ENCODE assay signal across 15 cellular contexts in genomic region chr11:71442880-71443279, GRCh38. TPM values are rescaled to one million over a fixed set of nuclear protein-coding genes. Genes with fewer than 3 reads are reported as not detected.
DNase-seq lines count a peak whose midpoint lies in the region; ATAC-seq, FAIRE-seq and TF ChIP-seq lines count a peak whose summit lies in the region.
"Had no signal": no experiment of that assay in that cellular context is flagged by ENCODE, and none has a peak within 500 bp of the region (broad histone marks: within the 10 kb centered on the region; RNA-seq: fewer than 3 reads in every experiment).

No MANE protein-coding gene starts in this region.

- no peak for TF ChIP-seq CTCF in kidney (IDR thresholded peaks at IDR 0.05; ENCODE audit: borderline replicate concordance, extremely low read depth, insufficient read depth)

- intact Hi-C loops in Right ventricle myocardium superior (cut with DNase I) = no loop called here
- intact Hi-C loops in right cardiac atrium (cut with DNase I) = no loop called here
- intact Hi-C loops in kidney (cut with DNase I) = no loop called here
- intact Hi-C loops in posterior vena cava (cut with DNase I) = no loop called here

- H3K9me3 ChIP-seq in right cardiac atrium (ENCODE audit: control insufficient read depth, low read length) = no peaks in the 10 kb centered on the region
- no peaks in the 10 kb centered on the region for H3K9me3 ChIP-seq in kidney (ENCODE audit: control insufficient read depth in 1 of 2, low read length in 2 of 2)

- FAIRE-seq in kidney (lab: Jason Lieb, UNC) = no peak
- FAIRE-seq: GM12891 had no signal

- DNase-seq in Right ventricle myocardium superior (peak; percentile 10), right cardiac atrium (no peak), kidney (peak; percentile 25), posterior vena cava (ENCODE audit: low spot score) (peak; percentile 64), HCEC 1CT (no peak), NCI-H82 (lab: John Stamatoyannopoulos, UW) (no peak)
- DNase-seq: Calu3; CD4-positive, alpha-beta T cell; DMS 273 treated with DMSO at 0.1 percent for 48 hours; GOT3; H9; IMR-90 had no signal

- no peak overlapping the region for H3K9ac ChIP-seq in kidney (ENCODE audit: low read length in 2 of 2)

- H3K36me3 ChIP-seq in kidney (ENCODE audit: control insufficient read depth in 1 of 2, insufficient read depth in 2 of 2, low read length in 2 of 2) = peaks cover 4 to 12% of the 10 kb centered on the region in 2 donors

- H3K4me1 ChIP-seq in right cardiac atrium (ENCODE audit: control insufficient read depth, insufficient read depth, low read length) = no peaks in the 10 kb centered on the region
- peaks cover 0 to 4% of the 10 kb centered on the region in 2 donors for H3K4me1 ChIP-seq in kidney (ENCODE audit: control insufficient read depth in 1 of 2, insufficient read depth in 1 of 2, low read depth in 1 of 2, low read length in 2 of 2)

- 97% methylated on average over 5 of the region's 5 CpGs for WGBS in right cardiac atrium

- no peak overlapping the region for H3K4me3 ChIP-seq in right cardiac atrium (ENCODE audit: low read length)
- H3K4me3 ChIP-seq in kidney (ENCODE audit: low read length in 2 of 2) = no peak overlapping the region

- H3K27ac ChIP-seq in right cardiac atrium (ENCODE audit: low read length) (no peak overlapping the region), kidney (ENCODE audit: low read depth in 2 of 2, low read length in 2 of 2) (no peak overlapping the region)
- H3K27ac ChIP-seq: 22Rv1 had no signal

- no peaks in the 10 kb centered on the region for H3K27me3 ChIP-seq in right cardiac atrium (ENCODE audit: control insufficient read depth, insufficient read depth)

- ATAC-seq in Right ventricle myocardium superior (ENCODE audit: poor library complexity) (no peak), right cardiac atrium (no peak), GM19328 (IDR thresholded peaks at IDR 0.05; ENCODE audit: unreplicated experiment) (no peak)

RNA-seq across cellular contexts. Expression of gene DHCR7, which starts 5.3 kb away (rescaled TPM):
- total RNA-seq in Right ventricle myocardium superior (48.5 TPM), right cardiac atrium (10 to 100 TPM; 52.7 to 73.5 (median 60.9) TPM), kidney (17.8 TPM), posterior vena cava (10 to 100 TPM; 14.9 to 15.5 TPM)
- polyA plus RNA-seq in right cardiac atrium (28.7 TPM), kidney (ENCODE audit: insufficient read depth, low read depth, low replicate concordance) (35.2 TPM)

RNA-seq across cellular contexts. Expression of gene NADSYN1, which starts 10.1 kb away (rescaled TPM):
- total RNA-seq in Right ventricle myocardium superior = 18.5 TPM
- 10 to 100 TPM; 23.0 to 28.2 (median 26.4) TPM for total RNA-seq in right cardiac atrium
- 21.5 TPM for polyA plus RNA-seq in right cardiac atrium
- total RNA-seq in kidney = 72.9 TPM
- 34.9 TPM for polyA plus RNA-seq in kidney (ENCODE audit: insufficient read depth, low read depth, low replicate concordance)
- total RNA-seq in posterior vena cava = 10 to 100 TPM; 38.7 to 48.1 TPM

Comparison
In these comparisons a context has a peak if more than half of its experiments do, and no peak if none do; other contexts are left out.
1. DNase-seq: peak in Right ventricle myocardium superior (single experiment), kidney (single experiment) and posterior vena cava (single experiment); none in right cardiac atrium (0 of 3), HCEC 1CT (single experiment) and NCI-H82 (single experiment).